Comparison of ENCODE assay signal across 14 cellular contexts in the genomic region with DNA sequence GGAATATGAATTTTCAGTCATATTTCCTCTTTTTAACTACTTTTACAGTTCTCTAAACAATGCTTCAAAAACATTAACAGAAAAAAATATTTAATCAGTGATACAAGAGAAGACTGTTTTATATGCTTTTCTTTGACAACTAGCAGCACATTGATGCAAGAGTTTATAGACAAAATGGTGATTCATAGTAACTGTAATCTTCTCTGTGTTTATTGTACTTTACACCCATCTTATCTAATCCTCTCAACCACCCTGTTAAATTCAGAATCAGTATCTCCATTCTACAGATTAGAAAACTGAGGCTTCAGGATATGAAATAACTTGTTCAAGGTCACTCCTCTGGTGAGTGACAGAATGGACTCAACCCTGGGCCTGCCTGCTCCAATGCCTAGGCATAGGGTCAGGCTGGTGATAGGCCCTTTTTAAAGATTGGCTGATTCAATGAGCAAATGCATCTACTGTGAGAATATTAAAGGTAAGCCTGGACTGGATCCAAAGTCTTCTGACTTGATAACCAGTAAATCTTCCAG.
"Had no signal": no experiment of that assay in that cellular context is flagged by ENCODE, and none has a peak within 500 bp of the region (broad histone marks: within the 10 kb centered on the region; RNA-seq: fewer than 3 reads in every experiment).

No MANE protein-coding gene starts in this region.

- H3K4me1 Mint-ChIP-seq: activated naive CD8-positive, alpha-beta T cell treated with anti-CD3 and anti-CD28 coated beads, Interleukin-2, amount 50 U/mL, for 24 hours; stimulated activated memory B cell treated with anti-CD40 and anti-IgM and Interleukin-4, amounts not matched to agents 10 μg/mL and 1 μg/mL and 100 μg/mL, for 72 hours had no signal

- H3K9ac ChIP-seq: neural progenitor cell had no signal

- H3K4me3 Mint-ChIP-seq: activated naive CD4-positive, alpha-beta T cell treated with anti-CD3 and anti-CD28 coated beads for 36 hours; activated naive CD8-positive, alpha-beta T cell treated with anti-CD3 and anti-CD28 coated beads, Interleukin-2, amount 50 U/mL, for 24 hours; neural progenitor cell; stimulated activated memory B cell treated with anti-CD40 and anti-IgM and Interleukin-4, amounts not matched to agents 10 μg/mL and 1 μg/mL and 100 μg/mL, for 72 hours had no signal

- H3K4me3 ChIP-seq: heart left ventricle, lower lobe of right lung, neural progenitor cell, ovary, thyroid gland, uterus had no signal

- ATAC-seq: activated naive CD8-positive, alpha-beta T cell treated with anti-CD3 and anti-CD28 coated beads, Interleukin-2, amount 50 U/mL, for 24 hours; left colon; stimulated activated memory B cell treated with anti-CD40 and anti-IgM and Interleukin-4, amounts not matched to agents 10 μg/mL and 1 μg/mL and 100 μg/mL, for 72 hours had no signal

- H2AFZ ChIP-seq: neural progenitor cell had no signal

- H3K4me2 ChIP-seq: neural progenitor cell had no signal

- H3K9me3 ChIP-seq: heart left ventricle, lower lobe of right lung, ovary, thyroid gland, uterus had no signal

- DNase-seq: activated CD4-positive, alpha-beta T cell treated with anti-CD3 and anti-CD28 coated beads for 1 hour; activated naive CD4-positive, alpha-beta T cell treated with anti-CD3 and anti-CD28 coated beads for 36 hours; activated naive CD8-positive, alpha-beta T cell treated with anti-CD3 and anti-CD28 coated beads, Interleukin-2, amount 50 U/mL, for 24 hours; heart left ventricle; left colon; lower lobe of right lung; stimulated activated CD4-positive, alpha-beta T cell treated with anti-CD3 and anti-CD28 coated beads, Interleukin-12 subunit alpha, Interleukin-12 subunit beta, amount 100 ng/mL, for 4 hours; T-helper 9 cell had no signal

- H3K27ac ChIP-seq: heart left ventricle, lower lobe of right lung, neural progenitor cell, ovary, thyroid gland had no signal

- H3K27me3 ChIP-seq: heart left ventricle, neural progenitor cell, ovary, thyroid gland, uterus had no signal

- H3K36me3 Mint-ChIP-seq: neural progenitor cell; stimulated activated memory B cell treated with anti-CD40 and anti-IgM and Interleukin-4, amounts not matched to agents 10 μg/mL and 1 μg/mL and 100 μg/mL, for 72 hours had no signal

- H3K9me3 Mint-ChIP-seq: activated naive CD4-positive, alpha-beta T cell treated with anti-CD3 and anti-CD28 coated beads for 36 hours; activated naive CD8-positive, alpha-beta T cell treated with anti-CD3 and anti-CD28 coated beads, Interleukin-2, amount 50 U/mL, for 24 hours; activated T-helper 2 cell treated with anti-CD3 and anti-CD28 coated beads, Interferon-gamma antibody, Interleukin-2, Interleukin-4, amounts not matched to agents 10 μg/mL and 5 μg/mL and 100 μg/mL, durations not matched to agents 14 hours and 24 hours and 36 hours; stimulated activated memory B cell treated with anti-CD40 and anti-IgM and Interleukin-4, amounts not matched to agents 10 μg/mL and 1 μg/mL and 100 μg/mL, for 72 hours had no signal

- H3K27ac Mint-ChIP-seq: activated naive CD4-positive, alpha-beta T cell treated with anti-CD3 and anti-CD28 coated beads for 36 hours; activated naive CD8-positive, alpha-beta T cell treated with anti-CD3 and anti-CD28 coated beads, Interleukin-2, amount 50 U/mL, for 24 hours; activated T-helper 2 cell treated with anti-CD3 and anti-CD28 coated beads, Interferon-gamma antibody, Interleukin-2, Interleukin-4, amounts not matched to agents 10 μg/mL and 5 μg/mL and 100 μg/mL, durations not matched to agents 14 hours and 24 hours and 36 hours; neural progenitor cell; stimulated activated memory B cell treated with anti-CD40 and anti-IgM and Interleukin-4, amounts not matched to agents 10 μg/mL and 1 μg/mL and 100 μg/mL, for 72 hours had no signal

- H3K36me3 ChIP-seq: heart left ventricle, lower lobe of right lung, neural progenitor cell, ovary, thyroid gland, uterus had no signal
